In genomic region chr3:122563717-122564025, GRCh38 we compare ENCODE assay signal across 8 cellular contexts. TPM values are rescaled to one million over a fixed set of nuclear protein-coding genes. Genes with fewer than 3 reads are reported as not detected.
A peak's percentile ranks its signal among the peaks of the same experiment; 100 is the strongest.
DNase-seq lines count a peak whose midpoint lies in the region; ATAC-seq and TF ChIP-seq lines count a peak whose summit lies in the region.

No MANE protein-coding gene starts in this region.

- H3K27me3 ChIP-seq in BE2C: no peaks in the 10 kb centered on the region
- no peaks in the 10 kb centered on the region for H3K27me3 ChIP-seq in GM23338 (ENCODE audit: insufficient read depth)
- H3K27me3 ChIP-seq in endodermal cell (ENCODE audit: control insufficient read depth, insufficient read depth, low read length, poor library complexity, severe bottlenecking): peaks cover 7% of the 10 kb centered on the region

- H4K20me1 ChIP-seq in GM23338 (replicated peaks; ENCODE audit: insufficient read depth): no peaks in the 10 kb centered on the region

- H3K27ac Mint-ChIP-seq in GM23338 (no peak overlapping the region), T-cell (peak overlapping the region; percentile 97 to 100), endodermal cell (no peak overlapping the region), naive B cell (peak overlapping the region; percentile 84 to 98 (median 93))

- CTCF ChIA-PET in T-cell (lab: Charles Lee): interaction anchor here (1.0 to 8.0 kb wide), 4 partner anchors 49 to 148 kb away, joined by 3 to 112 read pairs (median 14); partner anchors contain the start of genes KPNA1 (in 1 of the 2), PARP14 (in 1 of the 2) and WDR5B (in 1 of the 2)

- TF ChIP-seq CTCF in BE2C (IDR thresholded peaks at IDR 0.05; ENCODE audit: low read depth, low read length) (no peak), GM23338 (conservative IDR thresholded peaks at IDR 0.05; ENCODE audit: low read depth in 2 of 2) (no peak), endodermal cell (conservative IDR thresholded peaks at IDR 0.05) (no peak)

- H3K4me3 Mint-ChIP-seq in GM23338 (peak overlapping the region; percentile 77), T-cell (peak overlapping the region; percentile 92 to 98 (median 95)), endodermal cell (peak overlapping the region; percentile 66), naive B cell (peak overlapping the region; percentile 86 to 98 (median 94))

- H3K36me3 ChIP-seq in BE2C (no peaks in the 10 kb centered on the region), GM23338 (ENCODE audit: insufficient read depth) (no peaks in the 10 kb centered on the region), endodermal cell (ENCODE audit: control insufficient read depth, insufficient read depth, low read length) (no peaks in the 10 kb centered on the region)

- H3K27ac ChIP-seq in GM23338 (ENCODE audit: low read depth): no peak overlapping the region
- no peak overlapping the region for H3K27ac ChIP-seq in endodermal cell (ENCODE audit: low read depth, low read length)

- H3K9me3 ChIP-seq in BE2C (no peaks in the 10 kb centered on the region), endodermal cell (ENCODE audit: control insufficient read depth, low read length) (no peaks in the 10 kb centered on the region)

- H3F3A ChIP-seq in GM23338 (replicated peaks; ENCODE audit: low read depth): 0 out of 2 replicates have a peak, but pooled peaks cover 2% of the 10 kb centered on the region

- DNase-seq in BE2C (no peak), GM23338 (ENCODE audit: low spot score) (no peak), T-cell (peak in 7 of 34 experiments; percentile 3 to 16 (median 9)), endodermal cell (peak; percentile 66), naive B cell (no peak), NCI-H524 treated with DMSO at 0.1 percent for 48 hours (lab: John Stamatoyannopoulos, UW) (no peak), COR-L47 (lab: John Stamatoyannopoulos, UW) (no peak)

- H3K4me1 Mint-ChIP-seq in GM23338 (peaks cover 28% of the 10 kb centered on the region), T-cell (peaks cover 74 to 83% (median 75%) of the 10 kb centered on the region in 3 donors), endodermal cell (peaks cover 19% of the 10 kb centered on the region), naive B cell (peaks cover 64 to 81% (median 79%) of the 10 kb centered on the region in 3 donors)

- POLR2A ChIA-PET in T-cell (lab: Charles Lee): interaction anchor here (0.6 kb wide), 2 partner anchors 58 to 701 kb away, joined by 5 to 8 read pairs; no protein-coding TSS in a partner anchor

- no peaks in the 10 kb centered on the region for H3K9me3 Mint-ChIP-seq in GM23338
- no peaks in the 10 kb centered on the region for H3K9me3 Mint-ChIP-seq in T-cell
- no peaks in the 10 kb centered on the region for H3K9me3 Mint-ChIP-seq in endodermal cell
- no peaks in the 10 kb centered on the region for H3K9me3 Mint-ChIP-seq in naive B cell

- H3K4me1 ChIP-seq in BE2C (no peaks in the 10 kb centered on the region), GM23338 (ENCODE audit: insufficient read depth) (peaks cover 15% of the 10 kb centered on the region), endodermal cell (ENCODE audit: control insufficient read depth, insufficient read depth, low read length) (no peaks in the 10 kb centered on the region)

- H3K27me3 Mint-ChIP-seq in GM23338 (ENCODE audit: insufficient read depth, low read depth, poor library complexity) (peaks cover 11% of the 10 kb centered on the region), T-cell (no peaks in the 10 kb centered on the region), endodermal cell (ENCODE audit: insufficient read depth) (no peaks in the 10 kb centered on the region), naive B cell (no peaks in the 10 kb centered on the region)

- H3K36me3 Mint-ChIP-seq in GM23338 (ENCODE audit: low read depth) (no peaks in the 10 kb centered on the region), T-cell (peaks cover 36% of the 10 kb centered on the region), endodermal cell (ENCODE audit: low read depth) (no peaks in the 10 kb centered on the region), naive B cell (peaks cover 4 to 20% of the 10 kb centered on the region in 2 donors)

- H3K9ac ChIP-seq in endodermal cell (ENCODE audit: extremely low read depth, low read length, poor library complexity, severe bottlenecking): no peak overlapping the region

- 73 to 80% methylated on average over 4 to 5 of the region's 5 CpGs for WGBS in endodermal cell (ENCODE audit: insufficient coverage in 1 of 2, insufficient read length in 1 of 2), 2 experiments

- H3K4me2 ChIP-seq in GM23338: peak overlapping the region; percentile 87

- peak overlapping the region; percentile 78 for H3K4me3 ChIP-seq in BE2C (ENCODE audit: low read depth, low read length)
- H3K4me3 ChIP-seq in GM23338: peak overlapping the region; percentile 89
- peak overlapping the region; percentile 77 for H3K4me3 ChIP-seq in endodermal cell (ENCODE audit: low read length)

- H3K9me2 ChIP-seq in GM23338 (ENCODE audit: insufficient read depth): no peaks in the 10 kb centered on the region

- H2AFZ ChIP-seq in GM23338: peak overlapping the region; percentile 98

- H3K79me2 ChIP-seq in GM23338 (replicated peaks; ENCODE audit: insufficient read depth): no peaks in the 10 kb centered on the region

- peak; percentile 8 for ATAC-seq in GM23338
- peak; percentile 5 to 12 (median 6) for ATAC-seq in T-cell (replicated peaks in 1 of 4)
- ATAC-seq in naive B cell (ENCODE audit: low read depth in 2 of 2): no peak
- no peak for ATAC-seq in GM21423 (IDR thresholded peaks at IDR 0.05; ENCODE audit: unreplicated experiment)

TF ChIP-seq in GM23338, 12 proteins besides CTCF, POLR2A, EP300 and RAD21 (continues in another document):
- no peak for TF ChIP-seq REST (IDR thresholded peaks at IDR 0.05; ENCODE audit: unreplicated experiment)

RNA-seq across cellular contexts. Expression of gene PARP9, which starts 0.4 kb away (rescaled TPM):
- 1.4 TPM for polyA plus RNA-seq in BE2C (2012; ENCODE audit: insufficient read depth, insufficient read length, low read depth)
- total RNA-seq in GM23338 (2014; rRNA removed; shearing (Covaris generic)): 2.2 and 3.9 TPM in 2 replicates
- polyA plus RNA-seq in GM23338 (2016; fragmentation: Nextera tagmentation; extraction: Ambion mirVana): 1.8 and 2.1 TPM in 2 replicates
- total RNA-seq in T-cell: 10 to 100 TPM; 20.2 to 43.0 (median 24.3) TPM
- 1 to 10 TPM; 3.7 to 4.3 TPM for total RNA-seq in endodermal cell
- 0.96 TPM for polyA plus RNA-seq in endodermal cell (2013, experiment 1 of 2)
- polyA plus RNA-seq in endodermal cell (2013, experiment 2 of 2): 0.99 TPM
- 10 to 100 TPM; 13.1 to 26.2 (median 18.8) TPM for polyA plus RNA-seq in naive B cell (ENCODE audit: low read depth in 6 of 6)

RNA-seq across cellular contexts. Expression of gene DTX3L, which starts 0.5 kb away (rescaled TPM):
- polyA plus RNA-seq in BE2C (2012; ENCODE audit: insufficient read depth, insufficient read length, low read depth): 0.73 TPM
- total RNA-seq in GM23338 (2014; rRNA removed; shearing (Covaris generic)): 6.8 TPM in 2 replicates
- polyA plus RNA-seq in GM23338 (2016; fragmentation: Nextera tagmentation; extraction: Ambion mirVana) (1.8 and 2.1 TPM in 2 replicates), naive B cell (ENCODE audit: low read depth in 6 of 6) (10 to 100 TPM; 10.9 to 34.1 (median 27.0) TPM)
- total RNA-seq in T-cell (10 to 100 TPM; 35.1 to 56.2 (median 49.8) TPM), endodermal cell (1 to 10 TPM; 4.9 to 6.6 TPM)
- polyA plus RNA-seq in endodermal cell (2013, experiment 1 of 2): 0.85 TPM
- 1.1 TPM for polyA plus RNA-seq in endodermal cell (2013, experiment 2 of 2)

RNA-seq across cellular contexts. Expression of gene PARP15, which starts 13.8 kb away (rescaled TPM):
- polyA plus RNA-seq in BE2C (2012; ENCODE audit: insufficient read depth, insufficient read length, low read depth): not detected
- 0.12 and 0.87 TPM in 2 replicates for total RNA-seq in GM23338 (2014; rRNA removed; shearing (Covaris generic))
- polyA plus RNA-seq in GM23338 (2016; fragmentation: Nextera tagmentation; extraction: Ambion mirVana) (0.17 and 0.39 TPM in 2 replicates), naive B cell (ENCODE audit: low read depth in 6 of 6) (10 to 100 TPM; 10.9 to 24.4 (median 17.8) TPM)
- total RNA-seq in T-cell (10 to 100 TPM; 37.3 to 74.9 (median 72.5) TPM), endodermal cell (under 1 TPM; 0.18 to 0.44 TPM)
- not detected for polyA plus RNA-seq in endodermal cell (2013, experiment 1 of 2)
- polyA plus RNA-seq in endodermal cell (2013, experiment 2 of 2): not detected

RNA-seq across cellular contexts. Expression of gene KPNA1, which starts 48.9 kb away (rescaled TPM):
- polyA plus RNA-seq in BE2C (2012; ENCODE audit: insufficient read depth, insufficient read length, low read depth): 42.8 TPM
- total RNA-seq in GM23338 (2014; rRNA removed; shearing (Covaris generic)): 30.1 and 38.4 TPM in 2 replicates
- polyA plus RNA-seq in GM23338 (2016; fragmentation: Nextera tagmentation; extraction: Ambion mirVana): 19.8 and 20.5 TPM in 2 replicates
- 10 to 100 TPM; 55.2 to 65.0 (median 57.5) TPM for total RNA-seq in T-cell
- total RNA-seq in endodermal cell: 10 to 100 TPM; 90.5 to 93.4 TPM
- 69.5 TPM for polyA plus RNA-seq in endodermal cell (2013, experiment 1 of 2)
- polyA plus RNA-seq in endodermal cell (2013, experiment 2 of 2): 63.0 TPM
- polyA plus RNA-seq in naive B cell (ENCODE audit: low read depth in 6 of 6): 10 to 100 TPM; 31.5 to 44.1 (median 34.5) TPM

Comparison
In these comparisons a context has a peak if more than half of its experiments do, and no peak if none do; other contexts are left out.
1. ATAC-seq: peak in GM23338 (single experiment) and T-cell (4 of 4); none in naive B cell (0 of 2) and GM21423 (single experiment).
2. H3K27ac Mint-ChIP-seq: peak in T-cell (2 of 2) and naive B cell (6 of 6); none in GM23338 (single experiment) and endodermal cell (single experiment).
3. RNA of gene PARP15, which starts 13.8 kb away (total RNA-seq): 37.3 to 74.9 TPM in T-cell; 0.12 to 0.87 TPM in GM23338 and 0.18 to 0.44 TPM in endodermal cell; every median in the first group is over 10 times any median in the second.
4. Peak in every context shown above with its lines, with median percentiles within 50 percentile points of each other: H3K4me3 ChIP-seq and H3K4me3 Mint-ChIP-seq.